Comparison of ENCODE assay signal across 1 cellular context in genomic region chr11:77127674-77127968, GRCh38.
TF ChIP-seq lines count a peak whose summit lies in the region.

No MANE protein-coding gene starts in this region.

TF ChIP-seq in IMR-90, 13 proteins besides CTCF, POLR2A, EP300 and RAD21:
- TF ChIP-seq RFX5 (IDR thresholded peaks at IDR 0.05; ENCODE audit: low read depth, low read length) = no peak
- TF ChIP-seq SMC3 (IDR thresholded peaks at IDR 0.05; ENCODE audit: low read depth, low read length) = no peak
- TF ChIP-seq FOS (IDR thresholded peaks at IDR 0.05; ENCODE audit: low read depth, low read length) = no peak
- no peak for TF ChIP-seq RCOR1 (IDR thresholded peaks at IDR 0.05; ENCODE audit: insufficient replicate concordance, low read length)
- no peak for TF ChIP-seq CEBPB (IDR thresholded peaks at IDR 0.05; ENCODE audit: low read depth, low read length)
- TF ChIP-seq MXI1 (IDR thresholded peaks at IDR 0.05; ENCODE audit: borderline replicate concordance, low read depth, low read length) = no peak
- TF ChIP-seq MAZ (IDR thresholded peaks at IDR 0.05; ENCODE audit: borderline replicate concordance, low read depth, low read length) = no peak
